Comparison of ENCODE assay signal across 8 cellular contexts in the genomic region with DNA sequence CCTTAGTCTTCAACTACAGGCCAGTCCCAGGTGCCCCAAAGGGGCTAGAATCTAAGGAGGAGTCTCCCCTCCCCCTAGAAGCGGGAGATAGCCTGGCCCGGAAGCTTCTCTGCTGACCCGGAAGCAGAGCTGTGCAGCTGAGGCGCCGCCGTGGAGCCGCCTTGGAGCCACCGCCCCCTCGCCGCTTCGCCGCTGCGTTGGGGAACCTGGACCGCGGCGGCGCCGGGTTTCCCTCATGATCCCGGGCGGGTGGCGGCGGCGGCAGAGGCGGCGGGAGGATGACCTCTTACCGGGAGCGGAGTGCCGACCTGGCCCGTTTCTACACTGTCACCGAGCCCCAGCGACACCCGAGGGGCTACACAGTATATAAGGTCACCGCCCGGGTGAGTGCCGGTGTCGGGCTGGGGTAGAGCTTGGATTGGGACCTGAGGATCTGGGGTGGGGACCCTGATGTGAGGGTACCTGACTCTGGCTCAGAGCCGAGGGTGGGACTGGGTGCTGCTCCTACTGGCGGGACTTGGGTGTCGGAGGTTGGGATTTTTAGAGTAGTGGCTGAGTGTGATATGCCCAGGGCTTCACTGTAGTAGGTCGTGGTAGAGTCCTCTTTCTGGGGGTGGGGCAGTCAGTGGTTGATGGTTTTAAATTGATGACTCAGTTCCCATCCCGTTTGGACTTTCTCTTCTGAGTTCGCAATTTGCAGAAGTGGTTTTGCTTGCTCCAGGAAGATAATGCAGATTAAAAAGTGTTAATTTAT. TPM values are rescaled to one million over a fixed set of nuclear protein-coding genes. Genes with fewer than 3 reads are reported as not detected.
DNase-seq lines count a peak whose midpoint lies in the region; ATAC-seq and TF ChIP-seq lines count a peak whose summit lies in the region.

A gene with protein sequence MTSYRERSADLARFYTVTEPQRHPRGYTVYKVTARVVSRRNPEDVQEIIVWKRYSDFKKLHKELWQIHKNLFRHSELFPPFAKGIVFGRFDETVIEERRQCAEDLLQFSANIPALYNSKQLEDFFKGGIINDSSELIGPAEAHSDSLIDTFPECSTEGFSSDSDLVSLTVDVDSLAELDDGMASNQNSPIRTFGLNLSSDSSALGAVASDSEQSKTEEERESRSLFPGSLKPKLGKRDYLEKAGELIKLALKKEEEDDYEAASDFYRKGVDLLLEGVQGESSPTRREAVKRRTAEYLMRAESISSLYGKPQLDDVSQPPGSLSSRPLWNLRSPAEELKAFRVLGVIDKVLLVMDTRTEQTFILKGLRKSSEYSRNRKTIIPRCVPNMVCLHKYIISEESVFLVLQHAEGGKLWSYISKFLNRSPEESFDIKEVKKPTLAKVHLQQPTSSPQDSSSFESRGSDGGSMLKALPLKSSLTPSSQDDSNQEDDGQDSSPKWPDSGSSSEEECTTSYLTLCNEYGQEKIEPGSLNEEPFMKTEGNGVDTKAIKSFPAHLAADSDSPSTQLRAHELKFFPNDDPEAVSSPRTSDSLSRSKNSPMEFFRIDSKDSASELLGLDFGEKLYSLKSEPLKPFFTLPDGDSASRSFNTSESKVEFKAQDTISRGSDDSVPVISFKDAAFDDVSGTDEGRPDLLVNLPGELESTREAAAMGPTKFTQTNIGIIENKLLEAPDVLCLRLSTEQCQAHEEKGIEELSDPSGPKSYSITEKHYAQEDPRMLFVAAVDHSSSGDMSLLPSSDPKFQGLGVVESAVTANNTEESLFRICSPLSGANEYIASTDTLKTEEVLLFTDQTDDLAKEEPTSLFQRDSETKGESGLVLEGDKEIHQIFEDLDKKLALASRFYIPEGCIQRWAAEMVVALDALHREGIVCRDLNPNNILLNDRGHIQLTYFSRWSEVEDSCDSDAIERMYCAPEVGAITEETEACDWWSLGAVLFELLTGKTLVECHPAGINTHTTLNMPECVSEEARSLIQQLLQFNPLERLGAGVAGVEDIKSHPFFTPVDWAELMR (plus strand): TSS at position 115 of the 754 bp plus-strand sequence. CDS start 164 bp downstream, at position 279.

- DNase-seq in C1 segment of cervical spinal cord (lab: John Stamatoyannopoulos, UW) = peak in 13 of 14 donors; percentile 21 to 83 (median 74)
- peak; percentile 32 for DNase-seq in NCI-H526 treated with DMSO at 0.1 percent for 48 hours (lab: John Stamatoyannopoulos, UW)
- peak; percentile 80 for DNase-seq in activated CD4-positive, alpha-beta T cell treated with anti-CD3 and anti-CD28 coated beads, Interleukin-2, amount 50 U/mL, for 1 hour
- DNase-seq in dermis blood vessel endothelial cell = peak; percentile 84
- peak; percentile 85 for DNase-seq in stimulated activated CD4-positive, alpha-beta T cell treated with anti-CD3 and anti-CD28 coated beads, Interleukin-4, amount 100 ng/mL, for 1 hour

- peak; percentile 98 for ATAC-seq in GM19324 (IDR thresholded peaks at IDR 0.05; ENCODE audit: low FRiP score, unreplicated experiment)
- peak; percentile 99 for ATAC-seq in HG03460 (IDR thresholded peaks at IDR 0.05; ENCODE audit: unreplicated experiment)

- no peaks in the 10 kb centered on the region for H3K27me3 ChIP-seq in liver (ENCODE audit: control insufficient read depth in 4 of 4, insufficient read depth in 4 of 4, low read length in 3 of 4)

- H3K4me3 ChIP-seq in liver (ENCODE audit: low read depth in 1 of 3, low read length in 3 of 3) = peak within 1 kb of the TSS; percentile 67 to 91 (median 74)

- peak within 1 kb of the TSS; percentile 53 to 80 for H3K9ac ChIP-seq in liver (ENCODE audit: low read depth in 1 of 2, low read length in 2 of 2)

- no peaks in the 10 kb centered on the region for H3K9me3 ChIP-seq in liver (ENCODE audit: control insufficient read depth in 4 of 4, low read length in 3 of 4)

- H3K36me3 ChIP-seq in liver (ENCODE audit: control insufficient read depth in 4 of 4, insufficient read depth in 3 of 4, low read depth in 1 of 4, low read length in 3 of 4) = no peaks in the 10 kb centered on the region

- H3K4me1 ChIP-seq in liver (ENCODE audit: control insufficient read depth in 4 of 4, insufficient read depth in 4 of 4, low read length in 3 of 4) = peaks cover 2 to 23% (median 14%) of the 10 kb centered on the region in 4 donors

- H3K27ac ChIP-seq in liver (ENCODE audit: low read depth in 1 of 2, low read length in 2 of 2) = peak within 1 kb of the TSS; percentile 60 to 78

- under 1% methylated on average over 42 of the region's 42 CpGs for WGBS in liver

- TF ChIP-seq CTCF in liver (IDR thresholded peaks at IDR 0.05; ENCODE audit: low read depth, low read length, missing input control) = no peak

- no peak for TF ChIP-seq RAD21 in liver (IDR thresholded peaks at IDR 0.05)

TF ChIP-seq in liver, 16 proteins besides CTCF, POLR2A, EP300 and RAD21:
- TF ChIP-seq, protein P1, sequence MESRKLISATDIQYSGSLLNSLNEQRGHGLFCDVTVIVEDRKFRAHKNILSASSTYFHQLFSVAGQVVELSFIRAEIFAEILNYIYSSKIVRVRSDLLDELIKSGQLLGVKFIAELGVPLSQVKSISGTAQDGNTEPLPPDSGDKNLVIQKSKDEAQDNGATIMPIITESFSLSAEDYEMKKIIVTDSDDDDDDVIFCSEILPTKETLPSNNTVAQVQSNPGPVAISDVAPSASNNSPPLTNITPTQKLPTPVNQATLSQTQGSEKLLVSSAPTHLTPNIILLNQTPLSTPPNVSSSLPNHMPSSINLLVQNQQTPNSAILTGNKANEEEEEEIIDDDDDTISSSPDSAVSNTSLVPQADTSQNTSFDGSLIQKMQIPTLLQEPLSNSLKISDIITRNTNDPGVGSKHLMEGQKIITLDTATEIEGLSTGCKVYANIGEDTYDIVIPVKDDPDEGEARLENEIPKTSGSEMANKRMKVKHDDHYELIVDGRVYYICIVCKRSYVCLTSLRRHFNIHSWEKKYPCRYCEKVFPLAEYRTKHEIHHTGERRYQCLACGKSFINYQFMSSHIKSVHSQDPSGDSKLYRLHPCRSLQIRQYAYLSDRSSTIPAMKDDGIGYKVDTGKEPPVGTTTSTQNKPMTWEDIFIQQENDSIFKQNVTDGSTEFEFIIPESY (IDR thresholded peaks at IDR 0.05) = no peak
- peak in 1 of 2 donors; percentile 3 for TF ChIP-seq HNF4A (conservative IDR thresholded peaks at IDR 0.05)
- TF ChIP-seq, protein P2, sequence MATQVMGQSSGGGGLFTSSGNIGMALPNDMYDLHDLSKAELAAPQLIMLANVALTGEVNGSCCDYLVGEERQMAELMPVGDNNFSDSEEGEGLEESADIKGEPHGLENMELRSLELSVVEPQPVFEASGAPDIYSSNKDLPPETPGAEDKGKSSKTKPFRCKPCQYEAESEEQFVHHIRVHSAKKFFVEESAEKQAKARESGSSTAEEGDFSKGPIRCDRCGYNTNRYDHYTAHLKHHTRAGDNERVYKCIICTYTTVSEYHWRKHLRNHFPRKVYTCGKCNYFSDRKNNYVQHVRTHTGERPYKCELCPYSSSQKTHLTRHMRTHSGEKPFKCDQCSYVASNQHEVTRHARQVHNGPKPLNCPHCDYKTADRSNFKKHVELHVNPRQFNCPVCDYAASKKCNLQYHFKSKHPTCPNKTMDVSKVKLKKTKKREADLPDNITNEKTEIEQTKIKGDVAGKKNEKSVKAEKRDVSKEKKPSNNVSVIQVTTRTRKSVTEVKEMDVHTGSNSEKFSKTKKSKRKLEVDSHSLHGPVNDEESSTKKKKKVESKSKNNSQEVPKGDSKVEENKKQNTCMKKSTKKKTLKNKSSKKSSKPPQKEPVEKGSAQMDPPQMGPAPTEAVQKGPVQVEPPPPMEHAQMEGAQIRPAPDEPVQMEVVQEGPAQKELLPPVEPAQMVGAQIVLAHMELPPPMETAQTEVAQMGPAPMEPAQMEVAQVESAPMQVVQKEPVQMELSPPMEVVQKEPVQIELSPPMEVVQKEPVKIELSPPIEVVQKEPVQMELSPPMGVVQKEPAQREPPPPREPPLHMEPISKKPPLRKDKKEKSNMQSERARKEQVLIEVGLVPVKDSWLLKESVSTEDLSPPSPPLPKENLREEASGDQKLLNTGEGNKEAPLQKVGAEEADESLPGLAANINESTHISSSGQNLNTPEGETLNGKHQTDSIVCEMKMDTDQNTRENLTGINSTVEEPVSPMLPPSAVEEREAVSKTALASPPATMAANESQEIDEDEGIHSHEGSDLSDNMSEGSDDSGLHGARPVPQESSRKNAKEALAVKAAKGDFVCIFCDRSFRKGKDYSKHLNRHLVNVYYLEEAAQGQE (IDR thresholded peaks at IDR 0.05) = no peak
- no peak for TF ChIP-seq JUND (IDR thresholded peaks at IDR 0.05)
- TF ChIP-seq EGR1 (IDR thresholded peaks at IDR 0.05; ENCODE audit: low read depth in 2 of 2) = peak in 1 of 2 donors; percentile 39
- peak; percentile 86 to 95 for TF ChIP-seq GABPA (IDR thresholded peaks at IDR 0.05 in 1 of 2, conservative IDR thresholded peaks at IDR 0.05 in 1 of 2)
- TF ChIP-seq YY1 (IDR thresholded peaks at IDR 0.05) = peak; percentile 23
- TF ChIP-seq, protein P3, sequence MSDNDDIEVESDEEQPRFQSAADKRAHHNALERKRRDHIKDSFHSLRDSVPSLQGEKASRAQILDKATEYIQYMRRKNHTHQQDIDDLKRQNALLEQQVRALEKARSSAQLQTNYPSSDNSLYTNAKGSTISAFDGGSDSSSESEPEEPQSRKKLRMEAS (IDR thresholded peaks at IDR 0.05) = no peak
- TF ChIP-seq NR2F2 (IDR thresholded peaks at IDR 0.05) = peak; percentile 47
- TF ChIP-seq SP1 (IDR thresholded peaks at IDR 0.05) = peak; percentile 9

RNA-seq across cellular contexts. Expression of the gene that starts here (rescaled TPM):
- total RNA-seq in dermis blood vessel endothelial cell (23.2 and 25.2 TPM in 2 replicates), liver (10 to 100 TPM; 14.7 to 15.6 TPM)
- 1 to 10 TPM; 3.5 to 4.9 TPM for polyA plus RNA-seq in liver

Comparison
In these comparisons a context has a peak if more than half of its experiments do, and no peak if none do; other contexts are left out.
1. Peak in every context shown above with its lines: DNase-seq, ATAC-seq, H3K4me3 ChIP-seq and H3K27ac ChIP-seq.
2. DNase-seq: peak in every context shown above with its lines; median percentile 85 in stimulated activated CD4-positive, alpha-beta T cell treated with anti-CD3 and anti-CD28 coated beads, Interleukin-4, amount 100 ng/mL, for 1 hour; 84 in dermis blood vessel endothelial cell; 80 in activated CD4-positive, alpha-beta T cell treated with anti-CD3 and anti-CD28 coated beads, Interleukin-2, amount 50 U/mL, for 1 hour; 74 in C1 segment of cervical spinal cord; 32 in NCI-H526 treated with DMSO at 0.1 percent for 48 hours.